9 cellular contexts compared by ENCODE assay signal in genomic region chr11:2376751-2377451, GRCh38. TPM values are rescaled to one million over a fixed set of nuclear protein-coding genes. Genes with fewer than 3 reads are reported as not detected.
DNase-seq lines count a peak whose midpoint lies in the region; FAIRE-seq and TF ChIP-seq lines count a peak whose summit lies in the region.
"Had no signal": no experiment of that assay in that cellular context is flagged by ENCODE, and none has a peak within 500 bp of the region (broad histone marks: within the 10 kb centered on the region; RNA-seq: fewer than 3 reads in every experiment).

CD81 (plus strand) TSS chr11:2377310; CDS start chr11:2377550, 240 bp downstream.

- peak within 1 kb of the TSS; percentile 17 for H3K27ac Mint-ChIP-seq in neural progenitor cell

- peaks cover 2% of the 10 kb centered on the region for H3K36me3 Mint-ChIP-seq in neural progenitor cell

- intact Hi-C loops in testis (cut with DNase I; ENCODE audit: low total_unique reads): no loop called here

- H3F3A ChIP-seq in neural progenitor cell (ENCODE audit: low read depth): no peaks in the 10 kb centered on the region

- H3K27ac ChIP-seq in neural progenitor cell: no peak within 1 kb of the TSS
- H3K27ac ChIP-seq in testis: peak within 1 kb of the TSS; percentile 97 to 98

- H3K4me3 ChIP-seq in H7 (ENCODE audit: insufficient read depth, low read depth, low read length) (peak within 1 kb of the TSS; percentile 87), fibroblast of the aortic adventitia (ENCODE audit: low read depth, low read length) (peak within 1 kb of the TSS; percentile 86), neural progenitor cell (peak within 1 kb of the TSS; percentile 98), testis (peak within 1 kb of the TSS; percentile 91 to 99)

- peak within 1 kb of the TSS; percentile 96 for H3K9ac ChIP-seq in neural progenitor cell

- H4K20me1 ChIP-seq in neural progenitor cell (ENCODE audit: low read depth): peaks cover 44% of the 10 kb centered on the region

- H3K36me3 ChIP-seq in H7 (replicated peaks; ENCODE audit: control insufficient read depth, insufficient read depth, low read length): no peaks in the 10 kb centered on the region
- H3K36me3 ChIP-seq in neural progenitor cell: no peaks in the 10 kb centered on the region
- H3K36me3 ChIP-seq in testis (ENCODE audit: low read depth, missing control alignments): no peaks in the 10 kb centered on the region

- H3K4me1 ChIP-seq in neural progenitor cell (peaks cover 6% of the 10 kb centered on the region), testis (peaks cover 32% of the 10 kb centered on the region)

- TF ChIP-seq CTCF in D721Med (IDR thresholded peaks at IDR 0.05; ENCODE audit: insufficient read depth, missing control alignments) (no peak), fibroblast of the aortic adventitia (IDR thresholded peaks at IDR 0.05; ENCODE audit: insufficient read depth, low read length) (no peak), neural progenitor cell (IDR thresholded peaks at IDR 0.05) (peak; percentile 20), testis (IDR thresholded peaks at IDR 0.05) (no peak)

- FAIRE-seq in D721Med (lab: Jason Lieb, UNC) (no peak), RCC 7860 (lab: Jason Lieb, UNC) (no peak)
- FAIRE-seq: islet of Langerhans had no signal

- TF ChIP-seq POLR2A in testis (IDR thresholded peaks at IDR 0.05): no peak

- H3K4me1 Mint-ChIP-seq in neural progenitor cell: peaks cover 12% of the 10 kb centered on the region

- H3K27me3 ChIP-seq in H7 (ENCODE audit: control insufficient read depth, insufficient read depth, low read length): no peaks in the 10 kb centered on the region
- H3K27me3 ChIP-seq in neural progenitor cell: peaks cover 10% of the 10 kb centered on the region
- no peaks in the 10 kb centered on the region for H3K27me3 ChIP-seq in testis

- peak within 1 kb of the TSS; percentile 99 for H3K4me2 ChIP-seq in neural progenitor cell

- H3K27me3 Mint-ChIP-seq in neural progenitor cell (ENCODE audit: insufficient read depth, low read depth): peaks cover 3% of the 10 kb centered on the region

- peaks cover 46% of the 10 kb centered on the region for H3K79me2 ChIP-seq in neural progenitor cell (ENCODE audit: low read depth)

- WGBS in testis, 2 donors: 16% methylated on average over 15 of the region's 65 CpGs; no CpG with 5 or more reads in 1 of the 2 donors

- H3K9me3 Mint-ChIP-seq in neural progenitor cell: no peaks in the 10 kb centered on the region

- peak within 1 kb of the TSS; percentile 94 for H2AFZ ChIP-seq in neural progenitor cell (replicated peaks)

- H3K4me3 Mint-ChIP-seq in neural progenitor cell: peak within 1 kb of the TSS; percentile 90

- H3K9me3 ChIP-seq in neural progenitor cell (ENCODE audit: low read depth): no peaks in the 10 kb centered on the region
- H3K9me3 ChIP-seq in testis: no peaks in the 10 kb centered on the region

- DNase-seq in D721Med (ENCODE audit: insufficient read length, low spot score) (peak; percentile 51), H7 (peak; percentile 98), OCI-M1 (lab: John Stamatoyannopoulos, UW) (peak; percentile 24), fibroblast of the aortic adventitia (ENCODE audit: low read depth) (no peak), neural progenitor cell (ENCODE audit: low spot score) (peak; percentile 79), testis (peak; percentile 69), RCC 7860 (ENCODE audit: low spot score) (no peak)
- DNase-seq in activated effector memory CD4-positive, alpha-beta T cell treated with Interleukin-2 at 50 U/mL for 16 hours: peak; percentile 57

RNA-seq across cellular contexts. Expression of gene CD81, which starts in this region (rescaled TPM):
- 157 and 165 TPM in 2 replicates for total RNA-seq in H7 (2014; rRNA removed; shearing (Covaris generic))
- total RNA-seq in fibroblast of the aortic adventitia (ENCODE audit: low replicate concordance) (282 and 327 TPM in 2 replicates), neural progenitor cell (ENCODE audit: low replicate concordance) (87.6 and 181 TPM in 2 replicates), testis (100 to 1,000 TPM; 541 to 829 TPM)
- 665 TPM for polyA plus RNA-seq in testis (ENCODE audit: insufficient read depth, low read depth, low replicate concordance)

Comparison
In these comparisons a context has a peak if more than half of its experiments do, and no peak if none do; other contexts are left out.
1. DNase-seq: peak in D721Med (single experiment), H7 (single experiment), OCI-M1 (single experiment), activated effector memory CD4-positive, alpha-beta T cell treated with Interleukin-2 at 50 U/mL for 16 hours (single experiment), neural progenitor cell (single experiment) and testis (single experiment); none in fibroblast of the aortic adventitia (single experiment) and RCC 7860 (single experiment).
2. Peak in every context shown above with its lines, with median percentiles within 50 percentile points of each other: H3K4me3 ChIP-seq.